Comparison of ENCODE assay signal across 12 cellular contexts in genomic region chr9:128114326-128115186, GRCh38. TPM values are rescaled to one million over a fixed set of nuclear protein-coding genes. Genes with fewer than 3 reads are reported as not detected.
DNase-seq lines count a peak whose midpoint lies in the region; ATAC-seq, FAIRE-seq and TF ChIP-seq lines count a peak whose summit lies in the region.
"Had no signal": no experiment of that assay in that cellular context is flagged by ENCODE, and none has a peak within 500 bp of the region (broad histone marks: within the 10 kb centered on the region; RNA-seq: fewer than 3 reads in every experiment).

No MANE protein-coding gene starts in this region.

- 77% methylated on average over 23 of the region's 29 CpGs for WGBS in HepG2 (ENCODE audit: low lambda C conversion rate)
- WGBS in transverse colon (ENCODE audit: low coverage in 1 of 2), 2 donors = 52% methylated on average over 25 of the region's 29 CpGs; no CpG with 5 or more reads in 1 of the 2 donors

- no peak for FAIRE-seq in HepG2 (lab: Jason Lieb, UNC)
- FAIRE-seq: endometrium had no signal

- CTCF ChIA-PET in HepG2 (lab: Yijun Ruan, JAX; ENCODE audit: low intra/inter-chr PET ratio, low total read pairs) = no interaction called here

- TF ChIP-seq RAD21 in HepG2 (CRISPR knock-in tag; IDR thresholded peaks at IDR 0.05) = no peak

- H3K4me2 ChIP-seq in HepG2 (ENCODE audit: low read depth, low read length) = peak overlapping the region; percentile 57

- peak overlapping the region in 2 of 3 experiments; percentile 6 to 49; a peak in 3 of 6 replicates for H3K4me3 ChIP-seq in HepG2 (replicated peaks in 1 of 3; ENCODE audit: insufficient read depth in 1 of 3, low read depth in 2 of 3, low read length in 3 of 3)
- peak overlapping the region; percentile 19 to 52 (median 34) for H3K4me3 ChIP-seq in transverse colon
- H3K4me3 ChIP-seq: tibial artery had no signal

- H3K9me3 ChIP-seq in HepG2 (ENCODE audit: low read length) = no peaks in the 10 kb centered on the region
- no peaks in the 10 kb centered on the region for H3K9me3 ChIP-seq in transverse colon
- H3K9me3 ChIP-seq: tibial artery had no signal

- H3K9ac ChIP-seq in HepG2 (ENCODE audit: insufficient read depth, low read depth, low read length) = peak overlapping the region; percentile 57

- no peak for TF ChIP-seq CTCF in HepG2 (CRISPR knock-in tag; IDR thresholded peaks at IDR 0.05)
- TF ChIP-seq CTCF in transverse colon (IDR thresholded peaks at IDR 0.05) = no peak

- POLR2A ChIA-PET in HepG2 (lab: Yijun Ruan, JAX) = interaction anchor here (1.0 to 4.8 kb wide), 5 partner anchors 11 to 47 kb away, joined by 3 to 40 read pairs (median 4); partner anchors contain the start of genes NAIF1 and SLC25A25

- H3K36me3 ChIP-seq in HepG2 (replicated peaks in 1 of 2; ENCODE audit: control insufficient read depth in 1 of 2, insufficient read depth in 2 of 2, low read length in 2 of 2) (no peaks in the 10 kb centered on the region; a peak in 1 of 5 replicates), transverse colon (no peaks in the 10 kb centered on the region)

- H3K27me3 ChIP-seq in HepG2 (ENCODE audit: control insufficient read depth in 1 of 2, insufficient read depth in 2 of 2, low read length in 2 of 2) (no peaks in the 10 kb centered on the region), transverse colon (no peaks in the 10 kb centered on the region)
- H3K27me3 ChIP-seq: tibial artery had no signal

- TF ChIP-seq EP300 in HepG2 (IDR thresholded peaks at IDR 0.05; ENCODE audit: low read depth in 2 of 2, low read length in 2 of 2) (no peak), HepG2 (CRISPR knock-in tag; IDR thresholded peaks at IDR 0.05; ENCODE audit: borderline replicate concordance) (no peak), transverse colon (IDR thresholded peaks at IDR 0.05; ENCODE audit: low read depth) (no peak)

- no peak overlapping the region for H2AFZ ChIP-seq in HepG2 (ENCODE audit: low read length)

- peak; percentile 54 for DNase-seq in activated effector memory CD4-positive, alpha-beta T cell treated with anti-CD3 and anti-CD28 coated beads, Interleukin-2, amount 50 U/mL, for 16 hours
- DNase-seq in activated effector memory CD4-positive, alpha-beta T cell treated with Interleukin-2 at 50 U/mL for 16 hours = no peak
- no peak for DNase-seq in HepG2 (ENCODE audit: low spot score)
- DNase-seq in transverse colon = peak; percentile 35
- DNase-seq in SHP77 treated with DMSO at 0.1 percent for 48 hours (lab: John Stamatoyannopoulos, UW) = no peak
- DNase-seq: 8988T; activated CD4-positive, alpha-beta T cell treated with anti-CD3 and anti-CD28 coated beads, Interleukin-2, amount 10 ng/mL, durations not matched to agents 7 days and 5 days; mesendoderm; NCI-H2171 had no signal

- ATAC-seq in HepG2 (peak; percentile 2; the same call in 1 of the 3 replicates), GM21723 (IDR thresholded peaks at IDR 0.05; ENCODE audit: unreplicated experiment) (no peak)

- no peaks in the 10 kb centered on the region for H3K79me2 ChIP-seq in HepG2 (ENCODE audit: insufficient read depth, low read length)

- intact Hi-C loops in HepG2 (cut with micrococcal nuclease; ENCODE audit: unreplicated experiment) (loop anchor here (1.0 to 10.0 kb wide), 3 partner anchors 11 to 170 kb away; no protein-coding TSS in a partner anchor), transverse colon (cut with DNase I; ENCODE audit: low total_unique reads) (loop anchor here (10.0 kb wide), 1 partner anchor 80 kb away; no protein-coding TSS in a partner anchor)

- H3K4me1 ChIP-seq in HepG2 (ENCODE audit: insufficient read depth, low read length) = peaks cover 75% of the 10 kb centered on the region
- H3K4me1 ChIP-seq in transverse colon = peaks cover 3 to 55% (median 27%) of the 10 kb centered on the region in 4 donors

- TF ChIP-seq POLR2A in HepG2 (IDR thresholded peaks at IDR 0.05; ENCODE audit: insufficient read depth in 1 of 2, low read depth in 2 of 2, low read length in 2 of 2) = no peak
- TF ChIP-seq POLR2A in transverse colon (IDR thresholded peaks at IDR 0.05) = no peak

- TSS peak; percentile 48 for BruUV-seq in HepG2 (replicated peaks; lab: Mats Ljungman, UMichigan)

- in situ Hi-C loops in HepG2 (cut with HindIII; ENCODE audit: extremely low pct_ligation_motif_present, low pct_unique_long_range_greater_than_20kb) = no loop called here
- in situ Hi-C loops in transverse colon (cut with MboI; ENCODE audit: low pct_ligation_motif_present in 1 of 4, low pct_unique_long_range_greater_than_20kb in 1 of 4, low sequenced_read_pairs in 3 of 4) = loop anchor here in 1 of 4 donors (25.0 kb wide), 1 partner anchor 152 kb away; no protein-coding TSS in a partner anchor

- H4K20me1 ChIP-seq in HepG2 (ENCODE audit: insufficient read depth, low read length) = no peaks in the 10 kb centered on the region

- H3K27ac ChIP-seq in HepG2 (ENCODE audit: extremely low read length, insufficient read depth, low read length) = peak overlapping the region; percentile 88
- H3K27ac ChIP-seq in transverse colon = peak overlapping the region; percentile 92 to 96 (median 94)
- H3K27ac ChIP-seq: tibial artery had no signal

RNA-seq across cellular contexts. Expression of gene PTGES2, which starts 13.0 kb away (rescaled TPM):
- 68.5 and 79.8 TPM in 2 replicates for total RNA-seq in HepG2 (2016; rRNA removed; fragmentation: Illumina TruSeq; extraction: Trizol)
- total RNA-seq in HepG2 (2016; cell fraction: cytosol; rRNA removed; fragmentation: Illumina TruSeq; extraction: Trizol; ENCODE audit: low read depth) = 176 and 179 TPM in 2 replicates
- 65.6 and 85.2 TPM in 2 replicates for total RNA-seq in HepG2 (2016; cell fraction: insoluble cytoplasmic fraction; rRNA removed; fragmentation: Illumina TruSeq; extraction: Trizol)
- total RNA-seq in HepG2 (2016; cell fraction: membrane; rRNA removed; fragmentation: Illumina TruSeq; extraction: Trizol) = 80.3 and 84.6 TPM in 2 replicates
- 40.6 and 44.2 TPM in 2 replicates for total RNA-seq in HepG2 (2016; cell fraction: nucleus; rRNA removed; fragmentation: Illumina TruSeq; extraction: Trizol)
- polyA plus RNA-seq in HepG2 (2011; rRNA removed) = 63.7 and 67.2 TPM in 2 replicates
- 53.6 and 85.6 TPM in 2 replicates for polyA plus RNA-seq in HepG2 (2011; cell fraction: cytosol; rRNA removed)
- polyA plus RNA-seq in HepG2 (2011; cell fraction: nucleus; rRNA removed) = 128 and 148 TPM in 2 replicates
- 39.6 and 40.6 TPM in 2 replicates for polyA plus RNA-seq in HepG2 (2012)
- polyA plus RNA-seq in HepG2 (2016; cell fraction: cytosol; fragmentation: Illumina TruSeq; extraction: Trizol; ENCODE audit: low read depth) = 61.1 and 71.8 TPM in 2 replicates
- polyA plus RNA-seq in HepG2 (2016; cell fraction: insoluble cytoplasmic fraction; fragmentation: Illumina TruSeq; extraction: Trizol; ENCODE audit: low read depth) = 67.8 and 88.5 TPM in 2 replicates
- polyA plus RNA-seq in HepG2 (2016; cell fraction: membrane; fragmentation: Illumina TruSeq; extraction: Trizol; ENCODE audit: low read depth) = 68.9 and 78.2 TPM in 2 replicates
- polyA plus RNA-seq in HepG2 (2016; cell fraction: nucleus; fragmentation: Illumina TruSeq; extraction: Trizol; ENCODE audit: insufficient read depth, low read depth) = 101 and 105 TPM in 2 replicates
- polyA minus RNA-seq in HepG2 (2011; rRNA and poly(A)+ RNA removed; ENCODE audit: low replicate concordance) = 109 and 143 TPM in 2 replicates
- 29.5 and 39.2 TPM in 2 replicates for polyA minus RNA-seq in HepG2 (2011; cell fraction: cytosol; rRNA and poly(A)+ RNA removed)
- polyA minus RNA-seq in HepG2 (2011; cell fraction: nucleus; rRNA and poly(A)+ RNA removed) = 39.4 and 44.6 TPM in 2 replicates
- total RNA-seq in transverse colon = 100 to 1,000 TPM; 109 to 434 (median 164) TPM

RNA-seq across cellular contexts. Expression of gene LCN2, which starts 34.7 kb away (rescaled TPM):
- total RNA-seq in HepG2 (2016; rRNA removed; fragmentation: Illumina TruSeq; extraction: Trizol) = 0.34 and 0.38 TPM in 2 replicates
- total RNA-seq in HepG2 (2016; cell fraction: cytosol; rRNA removed; fragmentation: Illumina TruSeq; extraction: Trizol; ENCODE audit: low read depth) = 0.40 TPM in 1 of 2 replicates, not detected in the other
- total RNA-seq in HepG2 (2016; cell fraction: insoluble cytoplasmic fraction; rRNA removed; fragmentation: Illumina TruSeq; extraction: Trizol) = 0.24 TPM in 1 of 2 replicates, not detected in the other
- 0.34 and 0.38 TPM in 2 replicates for total RNA-seq in HepG2 (2016; cell fraction: membrane; rRNA removed; fragmentation: Illumina TruSeq; extraction: Trizol)
- total RNA-seq in HepG2 (2016; cell fraction: nucleus; rRNA removed; fragmentation: Illumina TruSeq; extraction: Trizol) = not detected in 2 replicates
- polyA plus RNA-seq in HepG2 (2011; rRNA removed) = 1.4 and 2.3 TPM in 2 replicates
- 0.93 and 2.4 TPM in 2 replicates for polyA plus RNA-seq in HepG2 (2011; cell fraction: cytosol; rRNA removed)
- polyA plus RNA-seq in HepG2 (2011; cell fraction: nucleus; rRNA removed) = 4.4 and 6.2 TPM in 2 replicates
- 1.5 and 1.7 TPM in 2 replicates for polyA plus RNA-seq in HepG2 (2012)
- 0.69 and 0.92 TPM in 2 replicates for polyA plus RNA-seq in HepG2 (2016; cell fraction: cytosol; fragmentation: Illumina TruSeq; extraction: Trizol; ENCODE audit: low read depth)
- 0.71 and 0.76 TPM in 2 replicates for polyA plus RNA-seq in HepG2 (2016; cell fraction: insoluble cytoplasmic fraction; fragmentation: Illumina TruSeq; extraction: Trizol; ENCODE audit: low read depth)
- polyA plus RNA-seq in HepG2 (2016; cell fraction: membrane; fragmentation: Illumina TruSeq; extraction: Trizol; ENCODE audit: low read depth) = 0.49 and 0.63 TPM in 2 replicates
- polyA plus RNA-seq in HepG2 (2016; cell fraction: nucleus; fragmentation: Illumina TruSeq; extraction: Trizol; ENCODE audit: insufficient read depth, low read depth) = 1.7 and 3.0 TPM in 2 replicates
- polyA minus RNA-seq in HepG2 (2011; rRNA and poly(A)+ RNA removed; ENCODE audit: low replicate concordance) = 0.44 and 0.52 TPM in 2 replicates
- polyA minus RNA-seq in HepG2 (2011; cell fraction: cytosol; rRNA and poly(A)+ RNA removed) = 0.99 TPM in 1 of 2 replicates, not detected in the other
- not detected in 2 replicates for polyA minus RNA-seq in HepG2 (2011; cell fraction: nucleus; rRNA and poly(A)+ RNA removed)
- 100 to 1,000 TPM in 1 of 4 donors, 10 to 100 TPM in 2, 1 to 10 TPM in 1; 8.6 to 115 (median 37.3) TPM for total RNA-seq in transverse colon
- total RNA-seq: activated CD4-positive, alpha-beta T cell treated with anti-CD3 and anti-CD28 coated beads, Interleukin-2, amount 10 ng/mL, durations not matched to agents 7 days and 5 days had no signal

RNA-seq across cellular contexts. Expression of gene BBLN, which starts 45.5 kb away (rescaled TPM):
- total RNA-seq in HepG2 (2016; rRNA removed; fragmentation: Illumina TruSeq; extraction: Trizol) (22.2 and 33.1 TPM in 2 replicates), transverse colon (100 to 1,000 TPM in 3 of 4 donors, 10 to 100 TPM in 1; 97.3 to 178 (median 149) TPM)
- 146 and 177 TPM in 2 replicates for total RNA-seq in HepG2 (2016; cell fraction: cytosol; rRNA removed; fragmentation: Illumina TruSeq; extraction: Trizol; ENCODE audit: low read depth)
- 17.4 and 30.2 TPM in 2 replicates for total RNA-seq in HepG2 (2016; cell fraction: insoluble cytoplasmic fraction; rRNA removed; fragmentation: Illumina TruSeq; extraction: Trizol)
- 86.9 and 114 TPM in 2 replicates for total RNA-seq in HepG2 (2016; cell fraction: membrane; rRNA removed; fragmentation: Illumina TruSeq; extraction: Trizol)
- 11.7 and 11.9 TPM in 2 replicates for total RNA-seq in HepG2 (2016; cell fraction: nucleus; rRNA removed; fragmentation: Illumina TruSeq; extraction: Trizol)
- polyA plus RNA-seq in HepG2 (2011; rRNA removed) = 27.6 and 29.5 TPM in 2 replicates
- 25.8 and 50.8 TPM in 2 replicates for polyA plus RNA-seq in HepG2 (2011; cell fraction: cytosol; rRNA removed)
- 19.2 and 22.8 TPM in 2 replicates for polyA plus RNA-seq in HepG2 (2011; cell fraction: nucleus; rRNA removed)
- 13.4 and 25.7 TPM in 2 replicates for polyA plus RNA-seq in HepG2 (2012)
- 235 and 253 TPM in 2 replicates for polyA plus RNA-seq in HepG2 (2016; cell fraction: cytosol; fragmentation: Illumina TruSeq; extraction: Trizol; ENCODE audit: low read depth)
- polyA plus RNA-seq in HepG2 (2016; cell fraction: insoluble cytoplasmic fraction; fragmentation: Illumina TruSeq; extraction: Trizol; ENCODE audit: low read depth) = 19.0 and 25.9 TPM in 2 replicates
- polyA plus RNA-seq in HepG2 (2016; cell fraction: membrane; fragmentation: Illumina TruSeq; extraction: Trizol; ENCODE audit: low read depth) = 124 and 129 TPM in 2 replicates
- 21.4 TPM in 2 replicates for polyA plus RNA-seq in HepG2 (2016; cell fraction: nucleus; fragmentation: Illumina TruSeq; extraction: Trizol; ENCODE audit: insufficient read depth, low read depth)
- 17.1 and 32.9 TPM in 2 replicates for polyA minus RNA-seq in HepG2 (2011; rRNA and poly(A)+ RNA removed; ENCODE audit: low replicate concordance)
- polyA minus RNA-seq in HepG2 (2011; cell fraction: cytosol; rRNA and poly(A)+ RNA removed) = 13.6 and 21.6 TPM in 2 replicates
- polyA minus RNA-seq in HepG2 (2011; cell fraction: nucleus; rRNA and poly(A)+ RNA removed) = 4.8 and 7.1 TPM in 2 replicates

RNA-seq across cellular contexts. Expression of gene SLC25A25, which starts 46.5 kb away (rescaled TPM):
- 18.5 and 24.8 TPM in 2 replicates for total RNA-seq in HepG2 (2016; rRNA removed; fragmentation: Illumina TruSeq; extraction: Trizol)
- total RNA-seq in HepG2 (2016; cell fraction: cytosol; rRNA removed; fragmentation: Illumina TruSeq; extraction: Trizol; ENCODE audit: low read depth) = 4.5 and 5.1 TPM in 2 replicates
- total RNA-seq in HepG2 (2016; cell fraction: insoluble cytoplasmic fraction; rRNA removed; fragmentation: Illumina TruSeq; extraction: Trizol) = 16.4 and 24.3 TPM in 2 replicates
- total RNA-seq in HepG2 (2016; cell fraction: membrane; rRNA removed; fragmentation: Illumina TruSeq; extraction: Trizol) = 10.5 and 11.1 TPM in 2 replicates
- 21.4 and 25.1 TPM in 2 replicates for total RNA-seq in HepG2 (2016; cell fraction: nucleus; rRNA removed; fragmentation: Illumina TruSeq; extraction: Trizol)
- polyA plus RNA-seq in HepG2 (2011; rRNA removed) = 10.5 and 16.7 TPM in 2 replicates
- 10.7 and 11.2 TPM in 2 replicates for polyA plus RNA-seq in HepG2 (2011; cell fraction: cytosol; rRNA removed)
- 26.1 and 29.6 TPM in 2 replicates for polyA plus RNA-seq in HepG2 (2011; cell fraction: nucleus; rRNA removed)
- 12.9 and 15.5 TPM in 2 replicates for polyA plus RNA-seq in HepG2 (2012)
- 1.1 and 1.3 TPM in 2 replicates for polyA plus RNA-seq in HepG2 (2016; cell fraction: cytosol; fragmentation: Illumina TruSeq; extraction: Trizol; ENCODE audit: low read depth)
- 11.6 and 13.1 TPM in 2 replicates for polyA plus RNA-seq in HepG2 (2016; cell fraction: insoluble cytoplasmic fraction; fragmentation: Illumina TruSeq; extraction: Trizol; ENCODE audit: low read depth)
- polyA plus RNA-seq in HepG2 (2016; cell fraction: membrane; fragmentation: Illumina TruSeq; extraction: Trizol; ENCODE audit: low read depth) = 2.6 and 2.7 TPM in 2 replicates
- polyA plus RNA-seq in HepG2 (2016; cell fraction: nucleus; fragmentation: Illumina TruSeq; extraction: Trizol; ENCODE audit: insufficient read depth, low read depth) = 31.1 and 36.4 TPM in 2 replicates
- 20.5 and 28.1 TPM in 2 replicates for polyA minus RNA-seq in HepG2 (2011; rRNA and poly(A)+ RNA removed; ENCODE audit: low replicate concordance)
- 10.0 and 10.2 TPM in 2 replicates for polyA minus RNA-seq in HepG2 (2011; cell fraction: cytosol; rRNA and poly(A)+ RNA removed)
- 14.4 and 26.1 TPM in 2 replicates for polyA minus RNA-seq in HepG2 (2011; cell fraction: nucleus; rRNA and poly(A)+ RNA removed)
- 10 to 100 TPM; 25.5 to 35.5 (median 32.5) TPM for total RNA-seq in transverse colon

RNA-seq across cellular contexts. Expression of gene NAIF1, which starts 47.4 kb away (rescaled TPM):
- 6.0 and 6.6 TPM in 2 replicates for total RNA-seq in HepG2 (2016; rRNA removed; fragmentation: Illumina TruSeq; extraction: Trizol)
- 3.1 and 4.1 TPM in 2 replicates for total RNA-seq in HepG2 (2016; cell fraction: cytosol; rRNA removed; fragmentation: Illumina TruSeq; extraction: Trizol; ENCODE audit: low read depth)
- 6.0 and 6.4 TPM in 2 replicates for total RNA-seq in HepG2 (2016; cell fraction: insoluble cytoplasmic fraction; rRNA removed; fragmentation: Illumina TruSeq; extraction: Trizol)
- total RNA-seq in HepG2 (2016; cell fraction: membrane; rRNA removed; fragmentation: Illumina TruSeq; extraction: Trizol) = 5.7 and 6.1 TPM in 2 replicates
- 2.9 and 4.1 TPM in 2 replicates for total RNA-seq in HepG2 (2016; cell fraction: nucleus; rRNA removed; fragmentation: Illumina TruSeq; extraction: Trizol)
- 6.9 TPM in 2 replicates for polyA plus RNA-seq in HepG2 (2011; rRNA removed)
- 4.9 and 6.4 TPM in 2 replicates for polyA plus RNA-seq in HepG2 (2011; cell fraction: cytosol; rRNA removed)
- polyA plus RNA-seq in HepG2 (2011; cell fraction: nucleus; rRNA removed) = 3.8 and 4.0 TPM in 2 replicates
- polyA plus RNA-seq in HepG2 (2012) = 3.0 and 3.8 TPM in 2 replicates
- 2.4 and 2.6 TPM in 2 replicates for polyA plus RNA-seq in HepG2 (2016; cell fraction: cytosol; fragmentation: Illumina TruSeq; extraction: Trizol; ENCODE audit: low read depth)
- 5.2 and 5.7 TPM in 2 replicates for polyA plus RNA-seq in HepG2 (2016; cell fraction: insoluble cytoplasmic fraction; fragmentation: Illumina TruSeq; extraction: Trizol; ENCODE audit: low read depth)
- 3.5 and 3.9 TPM in 2 replicates for polyA plus RNA-seq in HepG2 (2016; cell fraction: membrane; fragmentation: Illumina TruSeq; extraction: Trizol; ENCODE audit: low read depth)
- polyA plus RNA-seq in HepG2 (2016; cell fraction: nucleus; fragmentation: Illumina TruSeq; extraction: Trizol; ENCODE audit: insufficient read depth, low read depth) = 4.9 and 5.1 TPM in 2 replicates
- 8.2 and 13.2 TPM in 2 replicates for polyA minus RNA-seq in HepG2 (2011; rRNA and poly(A)+ RNA removed; ENCODE audit: low replicate concordance)
- polyA minus RNA-seq in HepG2 (2011; cell fraction: cytosol; rRNA and poly(A)+ RNA removed) = 3.2 and 6.0 TPM in 2 replicates
- polyA minus RNA-seq in HepG2 (2011; cell fraction: nucleus; rRNA and poly(A)+ RNA removed) = 1.5 and 2.1 TPM in 2 replicates
- 10 to 100 TPM in 3 of 4 donors, under 1 TPM in 1; 0.60 to 23.2 (median 14.0) TPM for total RNA-seq in transverse colon

Comparison
In these comparisons a context has a peak if more than half of its experiments do, and no peak if none do; other contexts are left out.
1. DNase-seq: peak in activated effector memory CD4-positive, alpha-beta T cell treated with anti-CD3 and anti-CD28 coated beads, Interleukin-2, amount 50 U/mL, for 16 hours (single experiment) and transverse colon (single experiment); none in activated effector memory CD4-positive, alpha-beta T cell treated with Interleukin-2 at 50 U/mL for 16 hours (single experiment), HepG2 (single experiment) and SHP77 treated with DMSO at 0.1 percent for 48 hours (single experiment).
2. RNA of gene LCN2, which starts 34.7 kb away (total RNA-seq): 8.6 to 115 TPM in transverse colon; 0.24 to 0.40 TPM in HepG2; every median in the first group is over 4 times any median in the second.